In genomic region chr1:8026153-8026975, GRCh38 we compare ENCODE assay signal across 8 cellular contexts. TPM values are rescaled to one million over a fixed set of nuclear protein-coding genes. Genes with fewer than 3 reads are reported as not detected.
DNase-seq lines count a peak whose midpoint lies in the region; ATAC-seq and TF ChIP-seq lines count a peak whose summit lies in the region.

ERRFI1 (minus strand) TSS chr1:8026309; CDS start chr1:8015619, 10,690 bp downstream.

- H3K4me1 ChIP-seq in foreskin keratinocyte, result peaks cover 19% of the 10 kb centered on the region

- H3K9me3 Mint-ChIP-seq in IgD-negative memory B cell (no peaks in the 10 kb centered on the region), neural crest cell (no peaks in the 10 kb centered on the region)
- H3K9me3 Mint-ChIP-seq in activated naive CD4-positive, alpha-beta T cell treated with anti-CD3 and anti-CD28 coated beads for 36 hours, result no peaks in the 10 kb centered on the region
- H3K9me3 Mint-ChIP-seq in stimulated activated naive CD8-positive, alpha-beta T cell treated with anti-CD3 and anti-CD28 coated beads, Interleukin-15, amount 100 ng/mL, for 72 hours, result no peaks in the 10 kb centered on the region

- peak within 1 kb of the TSS; percentile 83 to 97 (median 90) for H3K4me3 Mint-ChIP-seq in IgD-negative memory B cell
- H3K4me3 Mint-ChIP-seq in activated naive CD4-positive, alpha-beta T cell treated with anti-CD3 and anti-CD28 coated beads for 36 hours, result peak within 1 kb of the TSS; percentile 70
- H3K4me3 Mint-ChIP-seq in neural crest cell, result peak within 1 kb of the TSS; percentile 91
- H3K4me3 Mint-ChIP-seq in stimulated activated naive CD8-positive, alpha-beta T cell treated with anti-CD3 and anti-CD28 coated beads, Interleukin-15, amount 100 ng/mL, for 72 hours, result peak within 1 kb of the TSS; percentile 83 to 92

- H3K27me3 Mint-ChIP-seq in IgD-negative memory B cell (peaks cover 9% of the 10 kb centered on the region), neural crest cell (ENCODE audit: low read depth) (peaks cover 5% of the 10 kb centered on the region)
- H3K27me3 Mint-ChIP-seq in activated naive CD4-positive, alpha-beta T cell treated with anti-CD3 and anti-CD28 coated beads for 36 hours (ENCODE audit: low read depth), result peaks cover 19% of the 10 kb centered on the region
- H3K27me3 Mint-ChIP-seq in stimulated activated naive CD8-positive, alpha-beta T cell treated with anti-CD3 and anti-CD28 coated beads, Interleukin-15, amount 100 ng/mL, for 72 hours, result peaks cover 55% of the 10 kb centered on the region

- intact Hi-C loops in activated naive CD4-positive, alpha-beta T cell treated with anti-CD3 and anti-CD28 coated beads for 36 hours (cut with micrococcal nuclease), result loop anchor here (1.0 to 5.0 kb wide), 3 partner anchors 126 to 292 kb away; partner anchors contain the start of gene SLC45A1

- CTCF ChIA-PET in activated naive CD4-positive, alpha-beta T cell treated with anti-CD3 and anti-CD28 coated beads for 36 hours (lab: Charles Lee), result interaction anchor here (0.6 to 1.6 kb wide), 3 partner anchors 95 to 290 kb away, joined by 3 to 4 read pairs (median 3); no protein-coding TSS in a partner anchor

- no peak for TF ChIP-seq CTCF in foreskin keratinocyte (conservative IDR thresholded peaks at IDR 0.05)
- TF ChIP-seq CTCF in neural crest cell (conservative IDR thresholded peaks at IDR 0.05), result no peak

- ATAC-seq in GM21447 (IDR thresholded peaks at IDR 0.05; ENCODE audit: unreplicated experiment) (peak; percentile 81), foreskin keratinocyte (peak; percentile 83)
- peak; percentile 97 for ATAC-seq in stimulated activated naive CD8-positive, alpha-beta T cell treated with anti-CD3 and anti-CD28 coated beads, Interleukin-15, amount 100 ng/mL, for 72 hours

- H3K4me1 Mint-ChIP-seq in IgD-negative memory B cell (peaks cover 5 to 10% (median 8%) of the 10 kb centered on the region in 3 donors), neural crest cell (peaks cover 57% of the 10 kb centered on the region)
- H3K4me1 Mint-ChIP-seq in activated naive CD4-positive, alpha-beta T cell treated with anti-CD3 and anti-CD28 coated beads for 36 hours (ENCODE audit: low read depth), result peaks cover 9% of the 10 kb centered on the region
- peaks cover 17% of the 10 kb centered on the region for H3K4me1 Mint-ChIP-seq in stimulated activated naive CD8-positive, alpha-beta T cell treated with anti-CD3 and anti-CD28 coated beads, Interleukin-15, amount 100 ng/mL, for 72 hours

- H3K27ac ChIP-seq in foreskin keratinocyte, result peak within 1 kb of the TSS; percentile 84

- DNase-seq in COR-L47 (lab: John Stamatoyannopoulos, UW) (peak; percentile 92), SHP77 (lab: John Stamatoyannopoulos, UW) (peak; percentile 70 to 86), foreskin keratinocyte (peak; percentile 74 to 84), neural crest cell (ENCODE audit: low read depth, low spot score) (peak; percentile 95)
- peak; percentile 84 for DNase-seq in activated naive CD4-positive, alpha-beta T cell treated with anti-CD3 and anti-CD28 coated beads for 36 hours
- peak; percentile 90 for DNase-seq in stimulated activated naive CD8-positive, alpha-beta T cell treated with anti-CD3 and anti-CD28 coated beads, Interleukin-15, amount 100 ng/mL, for 72 hours

- no peaks in the 10 kb centered on the region for H3K27me3 ChIP-seq in foreskin keratinocyte

- peak within 1 kb of the TSS; percentile 4 to 89 (median 40) for H3K27ac Mint-ChIP-seq in IgD-negative memory B cell
- peak within 1 kb of the TSS; percentile 20 for H3K27ac Mint-ChIP-seq in activated naive CD4-positive, alpha-beta T cell treated with anti-CD3 and anti-CD28 coated beads for 36 hours
- H3K27ac Mint-ChIP-seq in neural crest cell (ENCODE audit: unreplicated experiment), result peak within 1 kb of the TSS; percentile 98
- H3K27ac Mint-ChIP-seq in stimulated activated naive CD8-positive, alpha-beta T cell treated with anti-CD3 and anti-CD28 coated beads, Interleukin-15, amount 100 ng/mL, for 72 hours, result peak within 1 kb of the TSS; percentile 67 to 87

- H3K36me3 Mint-ChIP-seq in IgD-negative memory B cell, result no peaks in the 10 kb centered on the region
- no peaks in the 10 kb centered on the region for H3K36me3 Mint-ChIP-seq in activated naive CD4-positive, alpha-beta T cell treated with anti-CD3 and anti-CD28 coated beads for 36 hours (ENCODE audit: low read depth)
- H3K36me3 Mint-ChIP-seq in neural crest cell (ENCODE audit: low read depth), result no peaks in the 10 kb centered on the region

RNA-seq across cellular contexts. Expression of gene ERRFI1, which starts in this region (rescaled TPM):
- 0.63 TPM for polyA plus RNA-seq in IgD-negative memory B cell
- total RNA-seq in activated naive CD4-positive, alpha-beta T cell treated with anti-CD3 and anti-CD28 coated beads for 36 hours, result under 1 TPM; 0.77 to 0.95 TPM
- total RNA-seq in foreskin keratinocyte, result 98.3 and 108 TPM in 2 replicates
- polyA plus RNA-seq in foreskin keratinocyte, result 39.9 and 53.9 TPM in 2 replicates
- total RNA-seq in neural crest cell, result 23.3 and 24.0 TPM in 2 replicates

Comparison
In these comparisons a context has a peak if more than half of its experiments do, and no peak if none do; other contexts are left out.
1. Peak in every context shown above with its lines: DNase-seq, ATAC-seq and H3K27ac ChIP-seq.
2. RNA of gene ERRFI1 (total RNA-seq): 98.3 to 108 TPM in foreskin keratinocyte and 23.3 to 24.0 TPM in neural crest cell; 0.77 to 0.95 TPM in activated naive CD4-positive, alpha-beta T cell treated with anti-CD3 and anti-CD28 coated beads for 36 hours; every median in the first group is over 10 times any median in the second.
3. RNA of gene ERRFI1 (polyA plus RNA-seq): 39.9 to 53.9 TPM in foreskin keratinocyte; 0.63 TPM in IgD-negative memory B cell (single experiment); every median in the first group is over 10 times any median in the second.
4. Peak in DNase-seq in activated naive CD4-positive, alpha-beta T cell treated with anti-CD3 and anti-CD28 coated beads for 36 hours; RNA of the gene not detected or under 1 TPM.
5. H3K27ac Mint-ChIP-seq: peak in every context shown above with its lines; median percentile 98 in neural crest cell; 77 in stimulated activated naive CD8-positive, alpha-beta T cell treated with anti-CD3 and anti-CD28 coated beads, Interleukin-15, amount 100 ng/mL, for 72 hours; 40 in IgD-negative memory B cell; 20 in activated naive CD4-positive, alpha-beta T cell treated with anti-CD3 and anti-CD28 coated beads for 36 hours.